In genomic region chr3:171846594-171846993, GRCh38 we compare ENCODE assay signal across 10 cellular contexts. TPM values are rescaled to one million over a fixed set of nuclear protein-coding genes. Genes with fewer than 3 reads are reported as not detected.
DNase-seq lines count a peak whose midpoint lies in the region; ATAC-seq and TF ChIP-seq lines count a peak whose summit lies in the region.
"Had no signal": no experiment of that assay in that cellular context is flagged by ENCODE, and none has a peak within 500 bp of the region (broad histone marks: within the 10 kb centered on the region; RNA-seq: fewer than 3 reads in every experiment).

No MANE protein-coding gene starts in this region.

- H3K14ac ChIP-seq in H9 (ENCODE audit: insufficient read depth, low read length), result no peak overlapping the region

- H2AFZ ChIP-seq in H9 (ENCODE audit: low read length), result no peak overlapping the region

- no peaks in the 10 kb centered on the region for H3K79me2 ChIP-seq in H9 (ENCODE audit: insufficient read depth, low read length)

- no peak overlapping the region for H3K4ac ChIP-seq in H9 (ENCODE audit: low read depth, low read length)

- H3K27ac ChIP-seq in H9 (ENCODE audit: insufficient read length, low read depth, low read length), result no peak overlapping the region

- H4K8ac ChIP-seq in H9 (replicated peaks; ENCODE audit: insufficient read length, low read depth, low read length), result no peak overlapping the region

- H4K5ac ChIP-seq in H9 (ENCODE audit: insufficient read length, low read depth, low read length), result no peak overlapping the region

- no peaks in the 10 kb centered on the region; a peak in 1 of 5 replicates for H3K9me3 Mint-ChIP-seq in H9
- H3K9me3 Mint-ChIP-seq in type B pancreatic cell, result peaks cover 5% of the 10 kb centered on the region
- H3K9me3 Mint-ChIP-seq in CD14-positive monocyte, result peaks cover 0 to 2% (median 0%) of the 10 kb centered on the region in 7 donors

- H2BK120ac ChIP-seq in H9 (ENCODE audit: low read depth, low read length, poor library complexity, severe bottlenecking), result no peak overlapping the region

- H3K79me1 ChIP-seq in H9 (ENCODE audit: insufficient read depth, low read depth, low read length, poor library complexity, severe bottlenecking), result no peaks in the 10 kb centered on the region

- H3K9me3 ChIP-seq in H9 (ENCODE audit: control insufficient read depth, low read depth, low read length), result no peaks in the 10 kb centered on the region

- H3K27ac Mint-ChIP-seq in H9, result no peak overlapping the region
- H3K27ac Mint-ChIP-seq in type B pancreatic cell, result no peak overlapping the region
- no peak overlapping the region for H3K27ac Mint-ChIP-seq in CD14-positive monocyte

- no peak overlapping the region for H2BK20ac ChIP-seq in H9 (ENCODE audit: low read depth, low read length, poor library complexity, severe bottlenecking)

- H3K23ac ChIP-seq in H9 (ENCODE audit: insufficient read length, low read depth, low read length), result no peak overlapping the region

- H3K27me3 Mint-ChIP-seq in H9 (ENCODE audit: low read depth), result 0 out of 2 replicates have a peak, but pooled peaks cover 1% of the 10 kb centered on the region
- H3K27me3 Mint-ChIP-seq in type B pancreatic cell, result no peaks in the 10 kb centered on the region
- peaks cover 1 to 4% (median 2%) of the 10 kb centered on the region in 3 donors for H3K27me3 Mint-ChIP-seq in CD14-positive monocyte (ENCODE audit: low read depth in 3 of 3)

- no peak overlapping the region for H3K18ac ChIP-seq in H9 (ENCODE audit: insufficient read length, low read depth, low read length)

- no peak overlapping the region for H3T11ph ChIP-seq in H9 (ENCODE audit: low read length)

- no peaks in the 10 kb centered on the region for H3K4me1 ChIP-seq in H9 (ENCODE audit: insufficient read depth, low read length)

- no peak overlapping the region for H3K4me2 ChIP-seq in H9 (ENCODE audit: insufficient read depth, insufficient read length, low read length)

- H2AK5ac ChIP-seq in H9 (ENCODE audit: insufficient read length, low read length), result no peak overlapping the region

- H2BK12ac ChIP-seq in H9 (ENCODE audit: insufficient read length, low read depth, low read length), result no peak overlapping the region

- ATAC-seq in GM19025 (IDR thresholded peaks at IDR 0.05; ENCODE audit: low read depth, unreplicated experiment) (peak; percentile 93), HG02943 (IDR thresholded peaks at IDR 0.05; ENCODE audit: low read depth, unreplicated experiment) (peak; percentile 91)

- H4K20me1 ChIP-seq in H9 (ENCODE audit: control insufficient read depth, insufficient read depth, insufficient read length), result no peaks in the 10 kb centered on the region

- H3K36me3 Mint-ChIP-seq in H9 (ENCODE audit: insufficient read depth in 1 of 3, low read depth in 3 of 3) (no peaks in the 10 kb centered on the region; a peak in 1 of 7 replicates), type B pancreatic cell (no peaks in the 10 kb centered on the region), CD14-positive monocyte (no peaks in the 10 kb centered on the region)

- H3K27me3 ChIP-seq in H9 (ENCODE audit: insufficient read depth, low read length), result no peaks in the 10 kb centered on the region

- no peaks in the 10 kb centered on the region for H3K23me2 ChIP-seq in H9 (ENCODE audit: insufficient read length, low read depth, low read length, poor library complexity, severe bottlenecking)

- no peak overlapping the region for H3K4me3 Mint-ChIP-seq in H9
- no peak overlapping the region for H3K4me3 Mint-ChIP-seq in type B pancreatic cell
- H3K4me3 Mint-ChIP-seq in CD14-positive monocyte, result no peak overlapping the region

- peaks cover 11 to 16% of the 10 kb centered on the region in 2 experiments; a peak in 3 of 4 replicates for H3K4me1 Mint-ChIP-seq in H9
- H3K4me1 Mint-ChIP-seq in type B pancreatic cell (ENCODE audit: unreplicated experiment), result peaks cover 14% of the 10 kb centered on the region
- H3K4me1 Mint-ChIP-seq in CD14-positive monocyte, result peaks cover 35% of the 10 kb centered on the region

- no peak overlapping the region for H2BK15ac ChIP-seq in H9 (ENCODE audit: low read depth, low read length)

- TF ChIP-seq CTCF in H9 (conservative IDR thresholded peaks at IDR 0.05) (no peak), type B pancreatic cell (conservative IDR thresholded peaks at IDR 0.05) (no peak), CD14-positive monocyte (IDR thresholded peaks at IDR 0.05) (no peak)

- intact Hi-C loops in CD14-positive monocyte (cut with micrococcal nuclease), result no loop called here

- H3K9ac ChIP-seq in H9 (ENCODE audit: extremely low read depth, insufficient read length, low read length), result no peak overlapping the region

- no peak overlapping the region for H2BK5ac ChIP-seq in H9 (ENCODE audit: insufficient read length, low read length)

- no peak overlapping the region for H4K91ac ChIP-seq in H9 (ENCODE audit: insufficient read length, low read depth, low read length)

- H3K56ac ChIP-seq in H9 (ENCODE audit: insufficient read length, low read depth, low read length), result no peak overlapping the region

- no CpG with 5 or more reads among the region's 2 CpGs for WGBS in H9 (ENCODE audit: extremely low coverage, insufficient read length, low lambda C conversion rate)

- peak; percentile 42 for DNase-seq in A172 (ENCODE audit: low spot score)
- DNase-seq in RPMI7951 (ENCODE audit: low read depth), result peak; percentile 41
- DNase-seq in H9, result no peak
- DNase-seq in islet precursor cell, result no peak
- DNase-seq in type B pancreatic cell (ENCODE audit: extremely low spot score, unreplicated experiment), result no peak
- no peak for DNase-seq in CD14-positive monocyte (ENCODE audit: low spot score)
- DNase-seq: KBM-7 had no signal

RNA-seq across cellular contexts. Expression of gene TMEM212, which starts 3.4 kb away (rescaled TPM):
- not detected in 2 replicates for total RNA-seq in A172 (2014; rRNA removed; shearing (Covaris generic))
- total RNA-seq in RPMI7951 (2014; rRNA removed; shearing (Covaris generic)), result not detected in 2 replicates
- total RNA-seq in H9 (2021) (not detected in 2 replicates), type B pancreatic cell (ENCODE audit: low replicate concordance) (not detected in 2 replicates)
- not detected for polyA plus RNA-seq in CD14-positive monocyte
- total RNA-seq: T-helper 2 cell treated with Interferon-gamma antibody and Interleukin-4, amounts not matched to agents 100 ng/mL and 5 ng/mL, for 36 hours had no signal

RNA-seq across cellular contexts. Expression of gene PLD1, which starts 36.3 kb away (rescaled TPM):
- 11.0 and 15.9 TPM in 2 replicates for total RNA-seq in A172 (2014; rRNA removed; shearing (Covaris generic))
- 9.7 and 10.9 TPM in 2 replicates for total RNA-seq in RPMI7951 (2014; rRNA removed; shearing (Covaris generic))
- 1.5 and 1.8 TPM in 2 replicates for total RNA-seq in H9 (2021)
- total RNA-seq in type B pancreatic cell (ENCODE audit: low replicate concordance), result 33.3 and 44.6 TPM in 2 replicates
- polyA plus RNA-seq in CD14-positive monocyte, result 1 to 10 TPM; 5.1 to 5.8 TPM

Comparison
In these comparisons a context has a peak if more than half of its experiments do, and no peak if none do; other contexts are left out.
1. DNase-seq: peak in A172 (single experiment) and RPMI7951 (single experiment); none in H9 (single experiment), islet precursor cell (single experiment), type B pancreatic cell (single experiment) and CD14-positive monocyte (single experiment).